Comparison of ENCODE assay signal across 21 cellular contexts in the genomic region with DNA sequence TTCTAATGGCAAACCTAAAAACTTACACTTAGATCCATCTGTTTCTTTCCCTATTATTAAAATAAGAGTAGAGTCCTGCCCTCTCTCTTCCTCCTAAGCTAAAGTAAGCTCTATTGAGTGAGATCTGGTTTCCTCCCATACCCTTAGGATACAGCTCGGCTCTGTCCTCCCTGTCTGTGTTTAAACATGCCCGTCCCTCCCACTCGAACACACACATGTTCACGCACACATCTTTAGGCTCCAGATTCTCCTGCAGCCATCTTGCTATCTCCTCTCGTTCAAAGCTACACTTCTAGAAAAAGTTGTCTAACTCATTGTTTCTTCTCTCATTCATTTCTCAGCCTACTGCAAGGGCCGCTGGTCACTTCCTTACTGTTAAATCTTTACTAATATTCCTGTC. TPM values are rescaled to one million over a fixed set of nuclear protein-coding genes. Genes with fewer than 3 reads are reported as not detected.
DNase-seq lines count a peak whose midpoint lies in the region; ATAC-seq, FAIRE-seq and TF ChIP-seq lines count a peak whose summit lies in the region.
"Had no signal": no experiment of that assay in that cellular context is flagged by ENCODE, and none has a peak within 500 bp of the region (broad histone marks: within the 10 kb centered on the region; RNA-seq: fewer than 3 reads in every experiment).

No MANE protein-coding gene starts in this region.

- TF ChIP-seq EP300 in H1 (IDR thresholded peaks at IDR 0.05; ENCODE audit: borderline replicate concordance in 1 of 2, low read depth in 2 of 2, low read length in 2 of 2) = no peak

- H3K9ac ChIP-seq in H1 (replicated peaks in 1 of 4; ENCODE audit: extremely low read depth in 1 of 4, low read depth in 3 of 4, low read length in 3 of 4) (no peak overlapping the region), keratinocyte (ENCODE audit: control insufficient read depth, extremely low read depth, insufficient read depth, low read length) (peak overlapping the region; percentile 46)
- H3K9ac ChIP-seq: BLaER1 had no signal

- no peak overlapping the region for H3K18ac ChIP-seq in H1 (ENCODE audit: extremely low read depth, low read length)

- H3K23me2 ChIP-seq in H1 (ENCODE audit: low read depth, low read length) = no peaks in the 10 kb centered on the region

- POLR2A ChIA-PET in H1 (lab: Charles Lee; ENCODE audit: partially characterized antibody) = interaction anchor here (0.5 to 6.8 kb wide), 3 partner anchors 15 to 1076 kb away, joined by 3 to 44 read pairs (median 4); partner anchors contain the start of gene CEBPG

- H3K79me1 ChIP-seq in H1 (ENCODE audit: low read depth, low read length) = no peaks in the 10 kb centered on the region

- H3K4me1 ChIP-seq in H1 (replicated peaks in 1 of 4; ENCODE audit: control insufficient read depth in 3 of 4, insufficient read depth in 4 of 4, low read length in 3 of 4) = no peaks in the 10 kb centered on the region
- H3K4me1 ChIP-seq in keratinocyte (ENCODE audit: control insufficient read depth, extremely low read depth, insufficient read depth, low read length) = peaks cover 12% of the 10 kb centered on the region
- H3K4me1 ChIP-seq in tibial artery = peaks cover 0 to 19% (median 2%) of the 10 kb centered on the region in 4 donors
- no peaks in the 10 kb centered on the region for H3K4me1 ChIP-seq in heart left ventricle
- H3K4me1 ChIP-seq: BLaER1 had no signal

- TF ChIP-seq CTCF in H1 (IDR thresholded peaks at IDR 0.05; ENCODE audit: control extremely low read depth in 1 of 3, insufficient read depth in 1 of 3, low read depth in 1 of 3, low read length in 3 of 3) (no peak), keratinocyte (optimal IDR thresholded peaks at IDR 0.05 in 1 of 3, IDR thresholded peaks at IDR 0.05 in 1 of 3, conservative IDR thresholded peaks at IDR 0.05 in 1 of 3; ENCODE audit: extremely low read depth in 1 of 3, insufficient read depth in 2 of 3, low read length in 3 of 3) (no peak), tibial artery (IDR thresholded peaks at IDR 0.05) (no peak), heart left ventricle (IDR thresholded peaks at IDR 0.05) (no peak)

- H2AFZ ChIP-seq in H1 (ENCODE audit: low read length) (peak overlapping the region; percentile 45), keratinocyte (ENCODE audit: control insufficient read depth, low read length) (peak overlapping the region; percentile 85)

- no peak overlapping the region for H3K4me3 ChIP-seq in H1 (ENCODE audit: extremely low read depth in 1 of 4, insufficient read depth in 2 of 4, low read depth in 3 of 4, low read length in 4 of 4)
- no peak overlapping the region for H3K4me3 ChIP-seq in keratinocyte (ENCODE audit: control insufficient read depth in 2 of 3, extremely low read depth in 1 of 3, insufficient read depth in 2 of 3, low read depth in 1 of 3, low read length in 3 of 3)
- H3K4me3 ChIP-seq in tibial artery = no peak overlapping the region
- no peak overlapping the region for H3K4me3 ChIP-seq in heart left ventricle
- H3K4me3 ChIP-seq: BLaER1 had no signal

- H3K9me3 ChIP-seq in H1 (ENCODE audit: insufficient read depth in 2 of 2, low read depth in 1 of 2, low read length in 1 of 2) = no peaks in the 10 kb centered on the region
- no peaks in the 10 kb centered on the region for H3K9me3 ChIP-seq in keratinocyte (ENCODE audit: control insufficient read depth, low read depth, low read length)
- no peaks in the 10 kb centered on the region for H3K9me3 ChIP-seq in tibial artery
- peaks cover 0 to 13% (median 0%) of the 10 kb centered on the region in 12 donors for H3K9me3 ChIP-seq in heart left ventricle

- H2BK15ac ChIP-seq in H1 (ENCODE audit: low read length) = no peak overlapping the region

- H3K4me2 ChIP-seq in H1 (ENCODE audit: insufficient read depth in 1 of 2, low read depth in 2 of 2, low read length in 2 of 2) (no peak overlapping the region), keratinocyte (ENCODE audit: control insufficient read depth, extremely low read depth, insufficient read depth, low read depth, low read length) (peak overlapping the region; percentile 39)
- H3K4me2 ChIP-seq: BLaER1 had no signal

- H4K91ac ChIP-seq in H1 (replicated peaks; ENCODE audit: insufficient read length, low read length) = no peak overlapping the region

- H3K27ac ChIP-seq in H1 (ENCODE audit: low read depth, low read length) (no peak overlapping the region), keratinocyte (ENCODE audit: control insufficient read depth, insufficient read depth, low read length) (peak overlapping the region; percentile 65), tibial artery (peak overlapping the region; percentile 55 to 59), heart left ventricle (no peak overlapping the region)
- H3K27ac ChIP-seq: BLaER1 had no signal

- peak; percentile 64 for DNase-seq in HPDE6-E6E7 (ENCODE audit: extremely low spot score)
- DNase-seq in H1 (ENCODE audit: low read depth in 1 of 2, low spot score in 2 of 2) = no peak
- DNase-seq in keratinocyte (ENCODE audit: low read depth, low spot score) = no peak
- no peak for DNase-seq in tibial artery
- DNase-seq in heart left ventricle = no peak
- no peak for DNase-seq in NCI-H2029 treated with DMSO at 0.1 percent for 48 hours (lab: John Stamatoyannopoulos, UW)
- DNase-seq in activated CD4-positive, alpha-beta T cell treated with anti-CD3 and anti-CD28 coated beads for 1 hour = no peak
- DNase-seq: CD4-positive, CD25-positive, alpha-beta regulatory T cell; DMS153; DND-41; NCI-H1092 treated with DMSO at 0.1 percent for 48 hours; NCI-H1436; NCI-H1930; NCI-H2227 treated with DMSO at 0.1 percent for 48 hours; NCI-H526 treated with DMSO at 0.1 percent for 48 hours; RPMI8226; SHP77 had no signal

- intact Hi-C loops in tibial artery (cut with DNase I; ENCODE audit: low total_unique reads) = no loop called here
- intact Hi-C loops in heart left ventricle (cut with DNase I) = loop anchor here in 1 of 10 donors (10.0 kb wide), 1 partner anchor 46 kb away; no protein-coding TSS in a partner anchor

- H4K8ac ChIP-seq in H1 (ENCODE audit: extremely low read depth, insufficient read depth, low read length) = no peak overlapping the region

- H3K14ac ChIP-seq in H1 (ENCODE audit: insufficient read length) = no peak overlapping the region

- TF ChIP-seq POLR2A in H1 (IDR thresholded peaks at IDR 0.05; ENCODE audit: control extremely low read depth in 1 of 2, low read depth in 2 of 2, low read length in 2 of 2) = no peak
- TF ChIP-seq POLR2A in heart left ventricle (IDR thresholded peaks at IDR 0.05) = no peak

- H3K36me3 ChIP-seq in H1 (ENCODE audit: control insufficient read depth in 2 of 4, insufficient read depth in 4 of 4, low read length in 3 of 4) = no peaks in the 10 kb centered on the region
- no peaks in the 10 kb centered on the region for H3K36me3 ChIP-seq in keratinocyte (ENCODE audit: control insufficient read depth in 2 of 2, extremely low read depth in 1 of 2, insufficient read depth in 2 of 2, low read length in 2 of 2)
- H3K36me3 ChIP-seq in tibial artery = no peaks in the 10 kb centered on the region
- H3K36me3 ChIP-seq in heart left ventricle = no peaks in the 10 kb centered on the region
- H3K36me3 ChIP-seq: BLaER1 had no signal

- H3K23ac ChIP-seq in H1 (ENCODE audit: insufficient read length) = no peak overlapping the region

- no peak overlapping the region for H2BK5ac ChIP-seq in H1 (ENCODE audit: low read depth, low read length)

- dilution Hi-C loops in keratinocyte (cut with MboI; ENCODE audit: extremely low pct_ligation_motif_present, low sequenced_read_pairs) = no loop called here

- no peak for ATAC-seq in heart left ventricle
- ATAC-seq: HCT116 had no signal

- TF ChIP-seq RAD21 in H1 (IDR thresholded peaks at IDR 0.05 in 1 of 2, conservative IDR thresholded peaks at IDR 0.05 in 1 of 2; ENCODE audit: low read depth in 2 of 2, low read length in 2 of 2) = no peak

- H3K79me2 ChIP-seq in H1 (ENCODE audit: control insufficient read depth in 1 of 2, insufficient read depth in 2 of 2, low read length in 2 of 2) (no peaks in the 10 kb centered on the region), keratinocyte (ENCODE audit: control insufficient read depth, insufficient read depth, low read length) (no peaks in the 10 kb centered on the region)

- 83% methylated on average over 6 of the region's 6 CpGs; no CpG with 5 or more reads in 1 of the 2 experiments for WGBS in H1 (ENCODE audit: extremely low coverage in 1 of 2, insufficient coverage in 1 of 2, insufficient read length in 1 of 2, insufficient replicate concordance in 2 of 2, low coverage in 1 of 2, low lambda C conversion rate in 2 of 2, missing lambda C conversion rate in 1 of 2), 2 experiments
- 78 to 83% (median 82%) methylated on average over 6 of the region's 6 CpGs for WGBS in heart left ventricle, 4 donors

- no peak overlapping the region for H3K4ac ChIP-seq in H1 (replicated peaks; ENCODE audit: insufficient read length, low read depth, low read length)

- no peaks in the 10 kb centered on the region for H4K20me1 ChIP-seq in H1 (replicated peaks in 1 of 2; ENCODE audit: control insufficient read depth in 1 of 2, insufficient read depth in 2 of 2, low read length in 2 of 2)
- no peaks in the 10 kb centered on the region for H4K20me1 ChIP-seq in keratinocyte (ENCODE audit: control insufficient read depth, extremely low read depth, insufficient read depth, low read length)
- H4K20me1 ChIP-seq: BLaER1 had no signal

- H4K5ac ChIP-seq in H1 (ENCODE audit: insufficient read length, low read depth, low read length) = no peak overlapping the region

- H3K27me3 ChIP-seq in H1 (replicated peaks in 1 of 4; ENCODE audit: control insufficient read depth in 3 of 4, extremely low read depth in 1 of 4, insufficient read depth in 3 of 4, low read length in 3 of 4) (no peaks in the 10 kb centered on the region; a peak in 1 of 7 replicates), keratinocyte (ENCODE audit: control insufficient read depth, extremely low read depth, insufficient read depth, low read length) (no peaks in the 10 kb centered on the region), tibial artery (no peaks in the 10 kb centered on the region), heart left ventricle (no peaks in the 10 kb centered on the region)
- H3K27me3 ChIP-seq: BLaER1 had no signal

- no peak overlapping the region for H2BK20ac ChIP-seq in H1 (ENCODE audit: low read length)

- no peak overlapping the region for H2BK120ac ChIP-seq in H1 (replicated peaks; ENCODE audit: low read depth, low read length)

- H2BK12ac ChIP-seq in H1 (ENCODE audit: low read depth, low read length) = no peak overlapping the region

- H3K56ac ChIP-seq in H1 (replicated peaks; ENCODE audit: insufficient read length, low read depth, low read length) = no peak overlapping the region

- CTCF ChIA-PET in H1 (lab: Charles Lee; ENCODE audit: partially characterized antibody) = interaction anchor here (0.7 to 1.4 kb wide), 5 partner anchors 10 to 123 kb away, joined by 3 to 5 read pairs (median 4); partner anchors contain the start of gene CEBPG

- no peak overlapping the region for H2AK5ac ChIP-seq in H1 (ENCODE audit: low read depth, low read length)

- no peak for FAIRE-seq in H1 (lab: Jason Lieb, UNC)
- peak; percentile 91 for FAIRE-seq in keratinocyte (lab: Jason Lieb, UNC)
- FAIRE-seq: A204.1, GM12892 had no signal

- H3K9me1 ChIP-seq in keratinocyte (ENCODE audit: control insufficient read depth, extremely low read depth, insufficient read depth, low read length) = no peaks in the 10 kb centered on the region

RNA-seq across cellular contexts. Expression of gene CEBPG, which starts 15.1 kb away (rescaled TPM):
- 32.7 and 35.4 TPM in 2 replicates for total RNA-seq in H1 (2021; fragmentation: NEBNext Ultra II Directional; extraction: Animal tissue kit (Norgen Biotek cat#: 25700))
- polyA plus RNA-seq in H1 (2011; rRNA removed) (10.9 and 12.3 TPM in 2 replicates), keratinocyte (20.4 to 31.9 TPM (median 22.4 TPM) in 3 replicates), heart left ventricle (10 to 100 TPM; 12.4 to 30.7 TPM)
- polyA plus RNA-seq in H1 (2011; cell fraction: cytosol; rRNA removed) = 20.1 TPM
- 12.8 TPM for polyA plus RNA-seq in H1 (2011; cell fraction: nucleus; rRNA removed)
- 18.6 to 27.0 TPM (median 20.1 TPM) in 4 replicates for polyA plus RNA-seq in H1 (2012, experiment 1 of 2)
- polyA plus RNA-seq in H1 (2012, experiment 2 of 2) = 2.7 TPM
- 16.3 TPM for polyA plus RNA-seq in H1 (2013, experiment 1 of 2)
- polyA plus RNA-seq in H1 (2013, experiment 2 of 2) = 16.9 TPM
- 23.8 and 26.8 TPM in 2 replicates for polyA minus RNA-seq in H1 (2011; rRNA and poly(A)+ RNA removed)
- 13.9 TPM for polyA minus RNA-seq in H1 (2011; cell fraction: cytosol; rRNA and poly(A)+ RNA removed)
- 33.7 TPM for polyA minus RNA-seq in H1 (2011; cell fraction: nucleus; rRNA and poly(A)+ RNA removed)
- polyA plus RNA-seq in keratinocyte (2011; ENCODE audit: low read depth) = 41.5 TPM
- polyA plus RNA-seq in keratinocyte (2011; cell fraction: cytosol; rRNA removed) = 17.4 and 26.2 TPM in 2 replicates
- 17.8 and 21.8 TPM in 2 replicates for polyA plus RNA-seq in keratinocyte (2011; cell fraction: nucleus; rRNA removed)
- 20.3 and 41.2 TPM in 2 replicates for polyA plus RNA-seq in keratinocyte (2012; ENCODE audit: low replicate concordance)
- 6.0 to 24.1 TPM (median 14.7 TPM) in 3 replicates for polyA minus RNA-seq in keratinocyte
- polyA minus RNA-seq in keratinocyte (2011; cell fraction: cytosol; rRNA and poly(A)+ RNA removed) = 17.3 TPM
- 6.8 and 11.9 TPM in 2 replicates for polyA minus RNA-seq in keratinocyte (2011; cell fraction: nucleus; rRNA and poly(A)+ RNA removed)
- 10 to 100 TPM; 11.8 to 18.3 (median 14.7) TPM for total RNA-seq in heart left ventricle

RNA-seq across cellular contexts. Expression of gene CEBPA, which starts 56.1 kb away (rescaled TPM):
- 2.7 and 3.0 TPM in 2 replicates for total RNA-seq in H1 (2021; fragmentation: NEBNext Ultra II Directional; extraction: Animal tissue kit (Norgen Biotek cat#: 25700))
- polyA plus RNA-seq in H1 (2011; rRNA removed) (2.0 and 2.4 TPM in 2 replicates), keratinocyte (1.5 to 6.4 TPM (median 3.6 TPM) in 3 replicates), heart left ventricle (1 to 10 TPM; 1.3 to 3.3 TPM)
- 2.1 TPM for polyA plus RNA-seq in H1 (2011; cell fraction: cytosol; rRNA removed)
- 1.4 TPM for polyA plus RNA-seq in H1 (2011; cell fraction: nucleus; rRNA removed)
- 1.1 to 1.9 TPM (median 1.5 TPM) in 4 replicates for polyA plus RNA-seq in H1 (2012, experiment 1 of 2)
- polyA plus RNA-seq in H1 (2012, experiment 2 of 2) = 1.4 TPM
- polyA plus RNA-seq in H1 (2013, experiment 1 of 2) = 1.5 TPM
- 1.3 TPM for polyA plus RNA-seq in H1 (2013, experiment 2 of 2)
- 1.4 and 1.6 TPM in 2 replicates for polyA minus RNA-seq in H1 (2011; rRNA and poly(A)+ RNA removed)
- polyA minus RNA-seq in H1 (2011; cell fraction: cytosol; rRNA and poly(A)+ RNA removed) = 2.1 TPM
- 6.4 TPM for polyA minus RNA-seq in H1 (2011; cell fraction: nucleus; rRNA and poly(A)+ RNA removed)
- polyA plus RNA-seq in keratinocyte (2011; ENCODE audit: low read depth) = 14.5 TPM
- 1.3 and 1.9 TPM in 2 replicates for polyA plus RNA-seq in keratinocyte (2011; cell fraction: cytosol; rRNA removed)
- 2.4 and 3.3 TPM in 2 replicates for polyA plus RNA-seq in keratinocyte (2011; cell fraction: nucleus; rRNA removed)
- 2.0 and 21.4 TPM in 2 replicates for polyA plus RNA-seq in keratinocyte (2012; ENCODE audit: low replicate concordance)
- 1.9 to 4.6 TPM (median 2.1 TPM) in 3 replicates for polyA minus RNA-seq in keratinocyte
- 1.7 TPM for polyA minus RNA-seq in keratinocyte (2011; cell fraction: cytosol; rRNA and poly(A)+ RNA removed)
- 1.5 and 4.0 TPM in 2 replicates for polyA minus RNA-seq in keratinocyte (2011; cell fraction: nucleus; rRNA and poly(A)+ RNA removed)
- 10 to 100 TPM in 2 of 9 donors, 1 to 10 TPM in 6, under 1 TPM in 1; 0.69 to 40.1 (median 2.5) TPM for total RNA-seq in heart left ventricle

Comparison
In these comparisons a context has a peak if more than half of its experiments do, and no peak if none do; other contexts are left out.
1. H3K27ac ChIP-seq: peak in keratinocyte (single experiment) and tibial artery (2 of 2); none in H1 (single experiment) and heart left ventricle (0 of 12).